ENCODE assay signal across 1 cellular context in the genomic region with DNA sequence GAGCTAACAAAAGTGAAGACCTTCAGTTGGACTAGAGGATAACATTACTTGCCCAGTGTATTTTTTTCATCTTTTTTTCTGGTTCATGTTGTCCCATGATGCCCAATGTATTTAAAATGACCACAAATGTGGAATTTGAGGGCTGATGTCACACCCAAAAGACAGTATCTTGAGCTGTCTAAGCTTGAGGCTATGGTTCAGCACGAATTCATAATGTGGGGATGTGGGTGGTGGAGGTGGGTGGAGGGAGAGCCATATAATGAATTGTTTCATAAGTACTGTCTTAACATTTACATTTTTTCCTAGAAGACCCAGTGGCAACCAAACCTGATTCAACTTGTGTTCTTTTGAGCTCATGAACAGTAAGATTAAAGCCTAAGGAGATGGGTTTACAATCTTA.
TF ChIP-seq lines count a peak whose summit lies in the region.

No MANE protein-coding gene starts in this region.

TF ChIP-seq in GM23338, 12 proteins besides CTCF, POLR2A, EP300 and RAD21:
- TF ChIP-seq, protein P1, sequence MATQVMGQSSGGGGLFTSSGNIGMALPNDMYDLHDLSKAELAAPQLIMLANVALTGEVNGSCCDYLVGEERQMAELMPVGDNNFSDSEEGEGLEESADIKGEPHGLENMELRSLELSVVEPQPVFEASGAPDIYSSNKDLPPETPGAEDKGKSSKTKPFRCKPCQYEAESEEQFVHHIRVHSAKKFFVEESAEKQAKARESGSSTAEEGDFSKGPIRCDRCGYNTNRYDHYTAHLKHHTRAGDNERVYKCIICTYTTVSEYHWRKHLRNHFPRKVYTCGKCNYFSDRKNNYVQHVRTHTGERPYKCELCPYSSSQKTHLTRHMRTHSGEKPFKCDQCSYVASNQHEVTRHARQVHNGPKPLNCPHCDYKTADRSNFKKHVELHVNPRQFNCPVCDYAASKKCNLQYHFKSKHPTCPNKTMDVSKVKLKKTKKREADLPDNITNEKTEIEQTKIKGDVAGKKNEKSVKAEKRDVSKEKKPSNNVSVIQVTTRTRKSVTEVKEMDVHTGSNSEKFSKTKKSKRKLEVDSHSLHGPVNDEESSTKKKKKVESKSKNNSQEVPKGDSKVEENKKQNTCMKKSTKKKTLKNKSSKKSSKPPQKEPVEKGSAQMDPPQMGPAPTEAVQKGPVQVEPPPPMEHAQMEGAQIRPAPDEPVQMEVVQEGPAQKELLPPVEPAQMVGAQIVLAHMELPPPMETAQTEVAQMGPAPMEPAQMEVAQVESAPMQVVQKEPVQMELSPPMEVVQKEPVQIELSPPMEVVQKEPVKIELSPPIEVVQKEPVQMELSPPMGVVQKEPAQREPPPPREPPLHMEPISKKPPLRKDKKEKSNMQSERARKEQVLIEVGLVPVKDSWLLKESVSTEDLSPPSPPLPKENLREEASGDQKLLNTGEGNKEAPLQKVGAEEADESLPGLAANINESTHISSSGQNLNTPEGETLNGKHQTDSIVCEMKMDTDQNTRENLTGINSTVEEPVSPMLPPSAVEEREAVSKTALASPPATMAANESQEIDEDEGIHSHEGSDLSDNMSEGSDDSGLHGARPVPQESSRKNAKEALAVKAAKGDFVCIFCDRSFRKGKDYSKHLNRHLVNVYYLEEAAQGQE (IDR thresholded peaks at IDR 0.05; ENCODE audit: unreplicated experiment): no peak
- TF ChIP-seq ZNF331 (CRISPR knock-in tag; IDR thresholded peaks at IDR 0.05; ENCODE audit: low read depth): no peak
